8 cellular contexts compared by ENCODE assay signal in genomic region chrX:18984381-18985185, GRCh38. TPM values are rescaled to one million over a fixed set of nuclear protein-coding genes. Genes with fewer than 3 reads are reported as not detected.
DNase-seq lines count a peak whose midpoint lies in the region; ATAC-seq and TF ChIP-seq lines count a peak whose summit lies in the region.

No MANE protein-coding gene starts in this region.

- peak; percentile 24 for TF ChIP-seq CTCF in colonic mucosa (IDR thresholded peaks at IDR 0.05)
- peak; percentile 39 to 44 for TF ChIP-seq CTCF in left lung (IDR thresholded peaks at IDR 0.05)

- peak overlapping the region; percentile 90 for H3K27ac Mint-ChIP-seq in activated CD4-positive, alpha-beta T cell treated with anti-CD3 and anti-CD28 coated beads, Interleukin-2, amount 10 ng/mL, durations not matched to agents 24 days and 14 days

- H3K9ac ChIP-seq in colonic mucosa (ENCODE audit: low read depth in 2 of 2, low read length in 2 of 2): peak overlapping the region; percentile 77 to 79

- no peaks in the 10 kb centered on the region for H3K4me1 ChIP-seq in colonic mucosa
- peaks cover 0 to 9% of the 10 kb centered on the region in 2 donors for H3K4me1 ChIP-seq in left lung

- H3K36me3 ChIP-seq in colonic mucosa (no peaks in the 10 kb centered on the region), left lung (no peaks in the 10 kb centered on the region)

- no peaks in the 10 kb centered on the region for H3K9me3 ChIP-seq in colonic mucosa
- no peaks in the 10 kb centered on the region for H3K9me3 ChIP-seq in left lung

- intact Hi-C loops in activated CD4-positive, alpha-beta T cell treated with anti-CD3 and anti-CD28 coated beads, Interleukin-2, amount 10 ng/mL, durations not matched to agents 24 days and 14 days (cut with micrococcal nuclease): loop anchor here (1.0 to 2.0 kb wide), 4 partner anchors 30 to 559 kb away; partner anchors contain the start of genes CDKL5 and PDHA1
- intact Hi-C loops in colonic mucosa (cut with DNase I) (no loop called here), left lung (cut with DNase I) (no loop called here)

- H3K4me3 ChIP-seq in colonic mucosa (peak overlapping the region; percentile 54), left lung (peak overlapping the region; percentile 59 to 71)

- no peaks in the 10 kb centered on the region for H3K9me3 Mint-ChIP-seq in activated CD4-positive, alpha-beta T cell treated with anti-CD3 and anti-CD28 coated beads, Interleukin-2, amount 10 ng/mL, durations not matched to agents 24 days and 14 days

- peak overlapping the region; percentile 82 for H3K4me3 Mint-ChIP-seq in activated CD4-positive, alpha-beta T cell treated with anti-CD3 and anti-CD28 coated beads, Interleukin-2, amount 10 ng/mL, durations not matched to agents 24 days and 14 days

- no peaks in the 10 kb centered on the region for H3K27me3 ChIP-seq in colonic mucosa
- no peaks in the 10 kb centered on the region for H3K27me3 ChIP-seq in left lung

- H3K27ac ChIP-seq in colonic mucosa (peak overlapping the region; percentile 87), left lung (peak overlapping the region; percentile 82 to 91)

- H3K36me3 Mint-ChIP-seq in activated CD4-positive, alpha-beta T cell treated with anti-CD3 and anti-CD28 coated beads, Interleukin-2, amount 10 ng/mL, durations not matched to agents 24 days and 14 days (ENCODE audit: low read depth): no peaks in the 10 kb centered on the region

- peaks cover 11% of the 10 kb centered on the region for H3K4me1 Mint-ChIP-seq in activated CD4-positive, alpha-beta T cell treated with anti-CD3 and anti-CD28 coated beads, Interleukin-2, amount 10 ng/mL, durations not matched to agents 24 days and 14 days

- no peaks in the 10 kb centered on the region for H3K27me3 Mint-ChIP-seq in activated CD4-positive, alpha-beta T cell treated with anti-CD3 and anti-CD28 coated beads, Interleukin-2, amount 10 ng/mL, durations not matched to agents 24 days and 14 days

- peak; percentile 27 to 88 (median 81) for DNase-seq in C1 segment of cervical spinal cord (lab: John Stamatoyannopoulos, UW)
- DNase-seq in NCI-H524 treated with DMSO at 0.1 percent for 48 hours (lab: John Stamatoyannopoulos, UW): peak; percentile 49
- DNase-seq in activated CD4-positive, alpha-beta T cell treated with anti-CD3 and anti-CD28 coated beads, Interleukin-2, amount 10 ng/mL, durations not matched to agents 24 days and 14 days: peak; percentile 94
- peak; percentile 85 for DNase-seq in colonic mucosa
- peak; percentile 85 to 92 for DNase-seq in left lung
- peak; percentile 84 for DNase-seq in stimulated activated CD4-positive, alpha-beta T cell treated with anti-CD3 and anti-CD28 coated beads, Interleukin-4, amount 100 ng/mL, for 1 hour

- ATAC-seq in GM19328 (IDR thresholded peaks at IDR 0.05; ENCODE audit: unreplicated experiment) (peak; percentile 79), HG03460 (IDR thresholded peaks at IDR 0.05; ENCODE audit: unreplicated experiment) (peak; percentile 78), left lung (peak; percentile 97)

RNA-seq across cellular contexts. Expression of gene PHKA2, which starts 0.7 kb away (rescaled TPM):
- 23.3 and 23.7 TPM in 2 replicates for total RNA-seq in activated CD4-positive, alpha-beta T cell treated with anti-CD3 and anti-CD28 coated beads, Interleukin-2, amount 10 ng/mL, durations not matched to agents 24 days and 14 days
- total RNA-seq in colonic mucosa (10 to 100 TPM; 22.8 to 38.6 TPM), left lung (10 to 100 TPM; 26.1 to 30.2 TPM)

Comparison
In these comparisons a context has a peak if more than half of its experiments do, and no peak if none do; other contexts are left out.
1. Peak in every context shown above with its lines: DNase-seq, ATAC-seq, H3K4me3 ChIP-seq and H3K27ac ChIP-seq.